In genomic region chr20:31803552-31804291, GRCh38 we compare ENCODE assay signal across 20 cellular contexts. TPM values are rescaled to one million over a fixed set of nuclear protein-coding genes. Genes with fewer than 3 reads are reported as not detected.
A peak's percentile ranks its signal among the peaks of the same experiment; 100 is the strongest.
DNase-seq lines count a peak whose midpoint lies in the region; ATAC-seq and TF ChIP-seq lines count a peak whose summit lies in the region.
"Had no signal": no experiment of that assay in that cellular context is flagged by ENCODE, and none has a peak within 500 bp of the region (broad histone marks: within the 10 kb centered on the region; RNA-seq: fewer than 3 reads in every experiment).

No MANE protein-coding gene starts in this region.

- H3K27me3 ChIP-seq in foreskin keratinocyte: no peaks in the 10 kb centered on the region
- H3K27me3 ChIP-seq: MG63 had no signal

- no peak for ATAC-seq in foreskin keratinocyte
- ATAC-seq in HG03039 (IDR thresholded peaks at IDR 0.05; ENCODE audit: unreplicated experiment): no peak
- ATAC-seq: HCT116, PC-3 had no signal

- POLR2A ChIA-PET in activated CD4-positive, alpha-beta T cell treated with anti-CD3 and anti-CD28 coated beads, Interleukin-2, amount 10 ng/mL, durations not matched to agents 7 days and 5 days (lab: Charles Lee): no interaction called here

- H3K4me1 Mint-ChIP-seq in activated CD4-positive, alpha-beta T cell treated with anti-CD3 and anti-CD28 coated beads, Interleukin-2, amount 10 ng/mL, durations not matched to agents 7 days and 5 days: peaks cover 14% of the 10 kb centered on the region
- H3K4me1 Mint-ChIP-seq in activated T-helper 1 cell treated with anti-CD3 and anti-CD28 coated beads, Interleukin-12 subunit alpha, Interleukin-12 subunit beta, Interleukin-2, Interleukin-4 antibody, amounts not matched to agents 30 ng/mL and 10 ng/mL and 1 ng/mL, durations not matched to agents 14 hours and 24 hours and 36 hours (ENCODE audit: low read depth): peaks cover 10% of the 10 kb centered on the region
- H3K4me1 Mint-ChIP-seq in nephron progenitor cell: peaks cover 16% of the 10 kb centered on the region
- peaks cover 10% of the 10 kb centered on the region for H3K4me1 Mint-ChIP-seq in activated naive CD4-positive, alpha-beta T cell treated with anti-CD3 and anti-CD28 coated beads, Interleukin-2, amount 10 ng/mL, durations not matched to agents 7 days and 5 days

- peak overlapping the region; percentile 26 for H3K27ac Mint-ChIP-seq in activated CD4-positive, alpha-beta T cell treated with anti-CD3 and anti-CD28 coated beads, Interleukin-2, amount 10 ng/mL, durations not matched to agents 7 days and 5 days
- peak overlapping the region; percentile 46 for H3K27ac Mint-ChIP-seq in activated T-helper 1 cell treated with anti-CD3 and anti-CD28 coated beads, Interleukin-12 subunit alpha, Interleukin-12 subunit beta, Interleukin-2, Interleukin-4 antibody, amounts not matched to agents 30 ng/mL and 10 ng/mL and 1 ng/mL, durations not matched to agents 14 hours and 24 hours and 36 hours
- H3K27ac Mint-ChIP-seq in nephron progenitor cell: peak overlapping the region; percentile 47
- H3K27ac Mint-ChIP-seq in activated naive CD4-positive, alpha-beta T cell treated with anti-CD3 and anti-CD28 coated beads, Interleukin-2, amount 10 ng/mL, durations not matched to agents 7 days and 5 days: no peak overlapping the region

- no peak overlapping the region for H3K27ac ChIP-seq in foreskin keratinocyte
- H3K27ac ChIP-seq: KMS-11 had no signal

- H3K36me3 Mint-ChIP-seq in activated CD4-positive, alpha-beta T cell treated with anti-CD3 and anti-CD28 coated beads, Interleukin-2, amount 10 ng/mL, durations not matched to agents 7 days and 5 days (ENCODE audit: low read depth): peaks cover 62% of the 10 kb centered on the region
- peaks cover 42% of the 10 kb centered on the region for H3K36me3 Mint-ChIP-seq in activated T-helper 1 cell treated with anti-CD3 and anti-CD28 coated beads, Interleukin-12 subunit alpha, Interleukin-12 subunit beta, Interleukin-2, Interleukin-4 antibody, amounts not matched to agents 30 ng/mL and 10 ng/mL and 1 ng/mL, durations not matched to agents 14 hours and 24 hours and 36 hours (ENCODE audit: low read depth)
- H3K36me3 Mint-ChIP-seq in nephron progenitor cell (ENCODE audit: low read depth): peaks cover 69% of the 10 kb centered on the region
- H3K36me3 Mint-ChIP-seq in activated naive CD4-positive, alpha-beta T cell treated with anti-CD3 and anti-CD28 coated beads, Interleukin-2, amount 10 ng/mL, durations not matched to agents 7 days and 5 days: peaks cover 56% of the 10 kb centered on the region

- intact Hi-C loops in activated T-helper 1 cell treated with anti-CD3 and anti-CD28 coated beads, Interleukin-12 subunit alpha, Interleukin-12 subunit beta, Interleukin-2, Interleukin-4 antibody, amounts not matched to agents 30 ng/mL and 10 ng/mL and 1 ng/mL, durations not matched to agents 14 hours and 24 hours and 36 hours (cut with micrococcal nuclease): no loop called here

- H3K4me1 ChIP-seq in foreskin keratinocyte: no peaks in the 10 kb centered on the region
- H3K4me1 ChIP-seq: Caco-2 had no signal

- CTCF ChIA-PET in activated CD4-positive, alpha-beta T cell treated with anti-CD3 and anti-CD28 coated beads, Interleukin-2, amount 10 ng/mL, durations not matched to agents 7 days and 5 days (lab: Charles Lee): interaction anchor here (0.7 to 1.4 kb wide), 2 partner anchors 13 to 18 kb away, joined by 3 read pairs; no protein-coding TSS in a partner anchor
- CTCF ChIA-PET in activated naive CD4-positive, alpha-beta T cell treated with anti-CD3 and anti-CD28 coated beads, Interleukin-2, amount 10 ng/mL, durations not matched to agents 7 days and 5 days (lab: Charles Lee): interaction anchor here (0.6 kb wide), 1 partner anchor 137 kb away, joined by 5 read pairs; no protein-coding TSS in a partner anchor

- no peaks in the 10 kb centered on the region for H3K27me3 Mint-ChIP-seq in activated CD4-positive, alpha-beta T cell treated with anti-CD3 and anti-CD28 coated beads, Interleukin-2, amount 10 ng/mL, durations not matched to agents 7 days and 5 days
- H3K27me3 Mint-ChIP-seq in activated T-helper 1 cell treated with anti-CD3 and anti-CD28 coated beads, Interleukin-12 subunit alpha, Interleukin-12 subunit beta, Interleukin-2, Interleukin-4 antibody, amounts not matched to agents 30 ng/mL and 10 ng/mL and 1 ng/mL, durations not matched to agents 14 hours and 24 hours and 36 hours (ENCODE audit: insufficient read depth): no peaks in the 10 kb centered on the region
- H3K27me3 Mint-ChIP-seq in nephron progenitor cell (ENCODE audit: low read depth, poor library complexity): peaks cover 7% of the 10 kb centered on the region
- no peaks in the 10 kb centered on the region for H3K27me3 Mint-ChIP-seq in activated naive CD4-positive, alpha-beta T cell treated with anti-CD3 and anti-CD28 coated beads, Interleukin-2, amount 10 ng/mL, durations not matched to agents 7 days and 5 days

- no peaks in the 10 kb centered on the region for H3K9me3 Mint-ChIP-seq in activated CD4-positive, alpha-beta T cell treated with anti-CD3 and anti-CD28 coated beads, Interleukin-2, amount 10 ng/mL, durations not matched to agents 7 days and 5 days
- H3K9me3 Mint-ChIP-seq in activated T-helper 1 cell treated with anti-CD3 and anti-CD28 coated beads, Interleukin-12 subunit alpha, Interleukin-12 subunit beta, Interleukin-2, Interleukin-4 antibody, amounts not matched to agents 30 ng/mL and 10 ng/mL and 1 ng/mL, durations not matched to agents 14 hours and 24 hours and 36 hours: no peaks in the 10 kb centered on the region
- H3K9me3 Mint-ChIP-seq in nephron progenitor cell: no peaks in the 10 kb centered on the region
- no peaks in the 10 kb centered on the region for H3K9me3 Mint-ChIP-seq in activated naive CD4-positive, alpha-beta T cell treated with anti-CD3 and anti-CD28 coated beads, Interleukin-2, amount 10 ng/mL, durations not matched to agents 7 days and 5 days

- H3K4me3 Mint-ChIP-seq in activated CD4-positive, alpha-beta T cell treated with anti-CD3 and anti-CD28 coated beads, Interleukin-2, amount 10 ng/mL, durations not matched to agents 7 days and 5 days: no peak overlapping the region
- H3K4me3 Mint-ChIP-seq in activated T-helper 1 cell treated with anti-CD3 and anti-CD28 coated beads, Interleukin-12 subunit alpha, Interleukin-12 subunit beta, Interleukin-2, Interleukin-4 antibody, amounts not matched to agents 30 ng/mL and 10 ng/mL and 1 ng/mL, durations not matched to agents 14 hours and 24 hours and 36 hours: no peak overlapping the region
- H3K4me3 Mint-ChIP-seq in nephron progenitor cell: no peak overlapping the region
- H3K4me3 Mint-ChIP-seq in activated naive CD4-positive, alpha-beta T cell treated with anti-CD3 and anti-CD28 coated beads, Interleukin-2, amount 10 ng/mL, durations not matched to agents 7 days and 5 days: no peak overlapping the region

- no peak for DNase-seq in activated CD4-positive, alpha-beta T cell treated with anti-CD3 and anti-CD28 coated beads, Interleukin-2, amount 10 ng/mL, durations not matched to agents 7 days and 5 days
- no peak for DNase-seq in activated CD4-positive, alpha-beta T cell treated with anti-CD3 and anti-CD28 coated beads, Interleukin-2, amount 50 U/mL, for 4 hours
- no peak for DNase-seq in activated T-helper 1 cell treated with anti-CD3 and anti-CD28 coated beads, Interleukin-12 subunit alpha, Interleukin-12 subunit beta, Interleukin-2, Interleukin-4 antibody, amounts not matched to agents 30 ng/mL and 10 ng/mL and 1 ng/mL, durations not matched to agents 14 hours and 24 hours and 36 hours (ENCODE audit: low spot score)
- DNase-seq in nephron progenitor cell: no peak
- DNase-seq in activated naive CD4-positive, alpha-beta T cell treated with anti-CD3 and anti-CD28 coated beads, Interleukin-2, amount 10 ng/mL, durations not matched to agents 7 days and 5 days: no peak
- DNase-seq in foreskin keratinocyte: no peak
- DNase-seq: 8988T; C1 segment of cervical spinal cord; Caco-2; MG63; NCI-H1092 treated with DMSO at 0.1 percent for 48 hours; NCI-H1694; NCI-H345; NCI-H526 treated with DMSO at 0.1 percent for 48 hours; NK-92 treated with Interleukin-12 subunit alpha and Interleukin-12 subunit beta, amount 100 ng/mL, for 24 hours; PC-3 had no signal

- no peak for TF ChIP-seq CTCF in nephron progenitor cell (IDR thresholded peaks at IDR 0.05)
- TF ChIP-seq CTCF in foreskin keratinocyte (conservative IDR thresholded peaks at IDR 0.05): no peak

RNA-seq across cellular contexts. Expression of gene MYLK2, which starts 15.4 kb away (rescaled TPM):
- under 1 TPM; 0.52 to 0.87 TPM for total RNA-seq in activated CD4-positive, alpha-beta T cell treated with anti-CD3 and anti-CD28 coated beads, Interleukin-2, amount 10 ng/mL, durations not matched to agents 7 days and 5 days
- 6.5 TPM for polyA plus RNA-seq in PFSK-1 (2012; ENCODE audit: insufficient read length, low read depth)
- total RNA-seq in activated T-helper 1 cell treated with anti-CD3 and anti-CD28 coated beads, Interleukin-12 subunit alpha, Interleukin-12 subunit beta, Interleukin-2, Interleukin-4 antibody, amounts not matched to agents 30 ng/mL and 10 ng/mL and 1 ng/mL, durations not matched to agents 14 hours and 24 hours and 36 hours: 0.29 and 0.44 TPM in 2 replicates
- 0.07 TPM in 2 replicates for total RNA-seq in foreskin keratinocyte
- 0.12 and 0.21 TPM in 2 replicates for polyA plus RNA-seq in foreskin keratinocyte

RNA-seq across cellular contexts. Expression of gene FOXS1, which starts 41.7 kb away (rescaled TPM):
- not detected for total RNA-seq in activated CD4-positive, alpha-beta T cell treated with anti-CD3 and anti-CD28 coated beads, Interleukin-2, amount 10 ng/mL, durations not matched to agents 7 days and 5 days
- 8.9 TPM for polyA plus RNA-seq in PFSK-1 (2012; ENCODE audit: insufficient read length, low read depth)
- total RNA-seq in activated T-helper 1 cell treated with anti-CD3 and anti-CD28 coated beads, Interleukin-12 subunit alpha, Interleukin-12 subunit beta, Interleukin-2, Interleukin-4 antibody, amounts not matched to agents 30 ng/mL and 10 ng/mL and 1 ng/mL, durations not matched to agents 14 hours and 24 hours and 36 hours: not detected in 2 replicates
- not detected in 2 replicates for total RNA-seq in foreskin keratinocyte
- polyA plus RNA-seq in foreskin keratinocyte: not detected in 2 replicates
- total RNA-seq: Caco-2, PC-3 had no signal
